Comparison of ENCODE assay signal across 1 cellular context in genomic region chr5:81207009-81207408, GRCh38.
TF ChIP-seq lines count a peak whose summit lies in the region.

No MANE protein-coding gene starts in this region.

TF ChIP-seq in GM12878, 131 proteins besides CTCF, POLR2A, EP300 and RAD21 (continued from another document):
- no peak for TF ChIP-seq PKNOX1 (IDR thresholded peaks at IDR 0.05)
- TF ChIP-seq, protein P1, sequence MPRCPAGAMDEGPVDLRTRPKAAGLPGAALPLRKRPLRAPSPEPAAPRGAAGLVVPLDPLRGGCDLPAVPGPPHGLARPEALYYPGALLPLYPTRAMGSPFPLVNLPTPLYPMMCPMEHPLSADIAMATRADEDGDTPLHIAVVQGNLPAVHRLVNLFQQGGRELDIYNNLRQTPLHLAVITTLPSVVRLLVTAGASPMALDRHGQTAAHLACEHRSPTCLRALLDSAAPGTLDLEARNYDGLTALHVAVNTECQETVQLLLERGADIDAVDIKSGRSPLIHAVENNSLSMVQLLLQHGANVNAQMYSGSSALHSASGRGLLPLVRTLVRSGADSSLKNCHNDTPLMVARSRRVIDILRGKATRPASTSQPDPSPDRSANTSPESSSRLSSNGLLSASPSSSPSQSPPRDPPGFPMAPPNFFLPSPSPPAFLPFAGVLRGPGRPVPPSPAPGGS (IDR thresholded peaks at IDR 0.05; ENCODE audit: borderline replicate concordance, insufficient read depth, low read depth, low read length, poor library complexity, severe bottlenecking), result no peak
- TF ChIP-seq EGR1 (IDR thresholded peaks at IDR 0.05; ENCODE audit: borderline replicate concordance in 1 of 2, low read depth in 2 of 2, low read length in 2 of 2), result no peak
- no peak for TF ChIP-seq MXI1 (IDR thresholded peaks at IDR 0.05; ENCODE audit: low read depth, low read length)
